Comparison of ENCODE assay signal across 1 cellular context in genomic region chr10:70558871-70559810, GRCh38.
TF ChIP-seq lines count a peak whose summit lies in the region.

No MANE protein-coding gene starts in this region.

TF ChIP-seq in K562, 482 proteins besides CTCF, POLR2A, EP300 and RAD21 (continued from another document and continues in another):
- TF ChIP-seq, protein P1, sequence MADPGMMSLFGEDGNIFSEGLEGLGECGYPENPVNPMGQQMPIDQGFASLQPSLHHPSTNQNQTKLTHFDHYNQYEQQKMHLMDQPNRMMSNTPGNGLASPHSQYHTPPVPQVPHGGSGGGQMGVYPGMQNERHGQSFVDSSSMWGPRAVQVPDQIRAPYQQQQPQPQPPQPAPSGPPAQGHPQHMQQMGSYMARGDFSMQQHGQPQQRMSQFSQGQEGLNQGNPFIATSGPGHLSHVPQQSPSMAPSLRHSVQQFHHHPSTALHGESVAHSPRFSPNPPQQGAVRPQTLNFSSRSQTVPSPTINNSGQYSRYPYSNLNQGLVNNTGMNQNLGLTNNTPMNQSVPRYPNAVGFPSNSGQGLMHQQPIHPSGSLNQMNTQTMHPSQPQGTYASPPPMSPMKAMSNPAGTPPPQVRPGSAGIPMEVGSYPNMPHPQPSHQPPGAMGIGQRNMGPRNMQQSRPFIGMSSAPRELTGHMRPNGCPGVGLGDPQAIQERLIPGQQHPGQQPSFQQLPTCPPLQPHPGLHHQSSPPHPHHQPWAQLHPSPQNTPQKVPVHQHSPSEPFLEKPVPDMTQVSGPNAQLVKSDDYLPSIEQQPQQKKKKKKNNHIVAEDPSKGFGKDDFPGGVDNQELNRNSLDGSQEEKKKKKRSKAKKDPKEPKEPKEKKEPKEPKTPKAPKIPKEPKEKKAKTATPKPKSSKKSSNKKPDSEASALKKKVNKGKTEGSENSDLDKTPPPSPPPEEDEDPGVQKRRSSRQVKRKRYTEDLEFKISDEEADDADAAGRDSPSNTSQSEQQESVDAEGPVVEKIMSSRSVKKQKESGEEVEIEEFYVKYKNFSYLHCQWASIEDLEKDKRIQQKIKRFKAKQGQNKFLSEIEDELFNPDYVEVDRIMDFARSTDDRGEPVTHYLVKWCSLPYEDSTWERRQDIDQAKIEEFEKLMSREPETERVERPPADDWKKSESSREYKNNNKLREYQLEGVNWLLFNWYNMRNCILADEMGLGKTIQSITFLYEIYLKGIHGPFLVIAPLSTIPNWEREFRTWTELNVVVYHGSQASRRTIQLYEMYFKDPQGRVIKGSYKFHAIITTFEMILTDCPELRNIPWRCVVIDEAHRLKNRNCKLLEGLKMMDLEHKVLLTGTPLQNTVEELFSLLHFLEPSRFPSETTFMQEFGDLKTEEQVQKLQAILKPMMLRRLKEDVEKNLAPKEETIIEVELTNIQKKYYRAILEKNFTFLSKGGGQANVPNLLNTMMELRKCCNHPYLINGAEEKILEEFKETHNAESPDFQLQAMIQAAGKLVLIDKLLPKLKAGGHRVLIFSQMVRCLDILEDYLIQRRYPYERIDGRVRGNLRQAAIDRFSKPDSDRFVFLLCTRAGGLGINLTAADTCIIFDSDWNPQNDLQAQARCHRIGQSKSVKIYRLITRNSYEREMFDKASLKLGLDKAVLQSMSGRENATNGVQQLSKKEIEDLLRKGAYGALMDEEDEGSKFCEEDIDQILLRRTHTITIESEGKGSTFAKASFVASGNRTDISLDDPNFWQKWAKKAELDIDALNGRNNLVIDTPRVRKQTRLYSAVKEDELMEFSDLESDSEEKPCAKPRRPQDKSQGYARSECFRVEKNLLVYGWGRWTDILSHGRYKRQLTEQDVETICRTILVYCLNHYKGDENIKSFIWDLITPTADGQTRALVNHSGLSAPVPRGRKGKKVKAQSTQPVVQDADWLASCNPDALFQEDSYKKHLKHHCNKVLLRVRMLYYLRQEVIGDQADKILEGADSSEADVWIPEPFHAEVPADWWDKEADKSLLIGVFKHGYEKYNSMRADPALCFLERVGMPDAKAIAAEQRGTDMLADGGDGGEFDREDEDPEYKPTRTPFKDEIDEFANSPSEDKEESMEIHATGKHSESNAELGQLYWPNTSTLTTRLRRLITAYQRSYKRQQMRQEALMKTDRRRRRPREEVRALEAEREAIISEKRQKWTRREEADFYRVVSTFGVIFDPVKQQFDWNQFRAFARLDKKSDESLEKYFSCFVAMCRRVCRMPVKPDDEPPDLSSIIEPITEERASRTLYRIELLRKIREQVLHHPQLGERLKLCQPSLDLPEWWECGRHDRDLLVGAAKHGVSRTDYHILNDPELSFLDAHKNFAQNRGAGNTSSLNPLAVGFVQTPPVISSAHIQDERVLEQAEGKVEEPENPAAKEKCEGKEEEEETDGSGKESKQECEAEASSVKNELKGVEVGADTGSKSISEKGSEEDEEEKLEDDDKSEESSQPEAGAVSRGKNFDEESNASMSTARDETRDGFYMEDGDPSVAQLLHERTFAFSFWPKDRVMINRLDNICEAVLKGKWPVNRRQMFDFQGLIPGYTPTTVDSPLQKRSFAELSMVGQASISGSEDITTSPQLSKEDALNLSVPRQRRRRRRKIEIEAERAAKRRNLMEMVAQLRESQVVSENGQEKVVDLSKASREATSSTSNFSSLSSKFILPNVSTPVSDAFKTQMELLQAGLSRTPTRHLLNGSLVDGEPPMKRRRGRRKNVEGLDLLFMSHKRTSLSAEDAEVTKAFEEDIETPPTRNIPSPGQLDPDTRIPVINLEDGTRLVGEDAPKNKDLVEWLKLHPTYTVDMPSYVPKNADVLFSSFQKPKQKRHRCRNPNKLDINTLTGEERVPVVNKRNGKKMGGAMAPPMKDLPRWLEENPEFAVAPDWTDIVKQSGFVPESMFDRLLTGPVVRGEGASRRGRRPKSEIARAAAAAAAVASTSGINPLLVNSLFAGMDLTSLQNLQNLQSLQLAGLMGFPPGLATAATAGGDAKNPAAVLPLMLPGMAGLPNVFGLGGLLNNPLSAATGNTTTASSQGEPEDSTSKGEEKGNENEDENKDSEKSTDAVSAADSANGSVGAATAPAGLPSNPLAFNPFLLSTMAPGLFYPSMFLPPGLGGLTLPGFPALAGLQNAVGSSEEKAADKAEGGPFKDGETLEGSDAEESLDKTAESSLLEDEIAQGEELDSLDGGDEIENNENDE (IDR thresholded peaks at IDR 0.05; ENCODE audit: low read depth, low read length) = no peak
- TF ChIP-seq NFIC (IDR thresholded peaks at IDR 0.05) (peak; percentile 99), TFAM (CRISPR knock-in tag; conservative IDR thresholded peaks at IDR 0.05) (no peak), TEAD4 (IDR thresholded peaks at IDR 0.05; ENCODE audit: low read length) (peak; percentile 94), TEAD4 (CRISPR knock-in tag; IDR thresholded peaks at IDR 0.05; ENCODE audit: borderline replicate concordance) (no peak), ZNF184 (CRISPR knock-in tag; IDR thresholded peaks at IDR 0.05) (no peak), BCOR (IDR thresholded peaks at IDR 0.05) (peak; percentile 57; the same call in 1 of the 2 replicates), PHF20 (IDR thresholded peaks at IDR 0.05; ENCODE audit: partially characterized antibody) (peak; percentile 16), TAL1 (IDR thresholded peaks at IDR 0.05) (peak; percentile 93), ZBTB43 (CRISPR knock-in tag; IDR thresholded peaks at IDR 0.05) (peak; percentile 58; the same call in 1 of the 2 replicates), ZFP91 (CRISPR knock-in tag; IDR thresholded peaks at IDR 0.05) (no peak), PHB2 (IDR thresholded peaks at IDR 0.05; ENCODE audit: low read depth) (peak; percentile 41; the same call in 1 of the 2 replicates), ELF4 (CRISPR knock-in tag; IDR thresholded peaks at IDR 0.05) (no peak; the same call in 1 of the 2 replicates), ZNF76 (CRISPR knock-in tag; IDR thresholded peaks at IDR 0.05; ENCODE audit: borderline replicate concordance) (no peak), ZNF583 (CRISPR knock-in tag; IDR thresholded peaks at IDR 0.05) (peak; percentile 23), RBM22 (IDR thresholded peaks at IDR 0.05; ENCODE audit: low read depth, low read length, poor library complexity, severe bottlenecking) (no peak), ZNF174 (CRISPR knock-in tag; IDR thresholded peaks at IDR 0.05) (no peak), GABPB2 (CRISPR knock-in tag; conservative IDR thresholded peaks at IDR 0.05) (no peak), POLR2AphosphoS2 (IDR thresholded peaks at IDR 0.05; ENCODE audit: low read length) (no peak), ZFP36 (IDR thresholded peaks at IDR 0.05; ENCODE audit: low read depth, low read length, partially characterized antibody) (peak; percentile 10), MCM5 (IDR thresholded peaks at IDR 0.05; ENCODE audit: low read depth) (no peak), NONO (IDR thresholded peaks at IDR 0.05; ENCODE audit: low read depth in 2 of 2, low read length in 1 of 2) (0 out of 4 replicates have a peak, but pooled peaks of 1 of the 2 experiments have one; percentile 8), RBM25 (IDR thresholded peaks at IDR 0.05; ENCODE audit: low read depth, low read length, severe bottlenecking) (no peak), ZNF232 (CRISPR knock-in tag; IDR thresholded peaks at IDR 0.05) (no peak), ZKSCAN1 (IDR thresholded peaks at IDR 0.05; ENCODE audit: low read depth, low read length) (no peak), RBFOX2 (IDR thresholded peaks at IDR 0.05; ENCODE audit: low read depth, low read length) (no peak; the same call in 1 of the 2 replicates), L3MBTL2 (IDR thresholded peaks at IDR 0.05) (peak; percentile 46; the same call in 1 of the 2 replicates), NELFE (IDR thresholded peaks at IDR 0.05; ENCODE audit: insufficient read depth, insufficient read length) (no peak), NRF1 (conservative IDR thresholded peaks at IDR 0.05 in 1 of 2, IDR thresholded peaks at IDR 0.05 in 1 of 2) (peak; percentile 21 to 40; a peak in 2 of 4 replicates), LEF1 (IDR thresholded peaks at IDR 0.05) (peak; percentile 85; the same call in 1 of the 2 replicates), SMC3 (conservative IDR thresholded peaks at IDR 0.05; ENCODE audit: insufficient read depth, low read depth, low read length) (peak; percentile 83), SLC30A9 (CRISPR knock-in tag; IDR thresholded peaks at IDR 0.05) (no peak), RBM39 (optimal IDR thresholded peaks at IDR 0.05; ENCODE audit: low read depth, low read length) (no peak), BCL6 (CRISPR knock-in tag; IDR thresholded peaks at IDR 0.05) (no peak), ZNF696 (CRISPR knock-in tag; conservative IDR thresholded peaks at IDR 0.05) (no peak), CBFA2T2 (conservative IDR thresholded peaks at IDR 0.05) (peak; percentile 96), RBBP5 (IDR thresholded peaks at IDR 0.05; ENCODE audit: borderline replicate concordance, insufficient read depth, low read length, poor library complexity, severe bottlenecking) (peak; percentile 88)
- TF ChIP-seq, protein P2, sequence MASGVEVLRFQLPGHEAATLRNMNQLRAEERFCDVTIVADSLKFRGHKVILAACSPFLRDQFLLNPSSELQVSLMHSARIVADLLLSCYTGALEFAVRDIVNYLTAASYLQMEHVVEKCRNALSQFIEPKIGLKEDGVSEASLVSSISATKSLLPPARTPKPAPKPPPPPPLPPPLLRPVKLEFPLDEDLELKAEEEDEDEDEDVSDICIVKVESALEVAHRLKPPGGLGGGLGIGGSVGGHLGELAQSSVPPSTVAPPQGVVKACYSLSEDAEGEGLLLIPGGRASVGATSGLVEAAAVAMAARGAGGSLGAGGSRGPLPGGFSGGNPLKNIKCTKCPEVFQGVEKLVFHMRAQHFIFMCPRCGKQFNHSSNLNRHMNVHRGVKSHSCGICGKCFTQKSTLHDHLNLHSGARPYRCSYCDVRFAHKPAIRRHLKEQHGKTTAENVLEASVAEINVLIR (CRISPR knock-in tag; IDR thresholded peaks at IDR 0.05) = no peak
- TF ChIP-seq, protein P3, sequence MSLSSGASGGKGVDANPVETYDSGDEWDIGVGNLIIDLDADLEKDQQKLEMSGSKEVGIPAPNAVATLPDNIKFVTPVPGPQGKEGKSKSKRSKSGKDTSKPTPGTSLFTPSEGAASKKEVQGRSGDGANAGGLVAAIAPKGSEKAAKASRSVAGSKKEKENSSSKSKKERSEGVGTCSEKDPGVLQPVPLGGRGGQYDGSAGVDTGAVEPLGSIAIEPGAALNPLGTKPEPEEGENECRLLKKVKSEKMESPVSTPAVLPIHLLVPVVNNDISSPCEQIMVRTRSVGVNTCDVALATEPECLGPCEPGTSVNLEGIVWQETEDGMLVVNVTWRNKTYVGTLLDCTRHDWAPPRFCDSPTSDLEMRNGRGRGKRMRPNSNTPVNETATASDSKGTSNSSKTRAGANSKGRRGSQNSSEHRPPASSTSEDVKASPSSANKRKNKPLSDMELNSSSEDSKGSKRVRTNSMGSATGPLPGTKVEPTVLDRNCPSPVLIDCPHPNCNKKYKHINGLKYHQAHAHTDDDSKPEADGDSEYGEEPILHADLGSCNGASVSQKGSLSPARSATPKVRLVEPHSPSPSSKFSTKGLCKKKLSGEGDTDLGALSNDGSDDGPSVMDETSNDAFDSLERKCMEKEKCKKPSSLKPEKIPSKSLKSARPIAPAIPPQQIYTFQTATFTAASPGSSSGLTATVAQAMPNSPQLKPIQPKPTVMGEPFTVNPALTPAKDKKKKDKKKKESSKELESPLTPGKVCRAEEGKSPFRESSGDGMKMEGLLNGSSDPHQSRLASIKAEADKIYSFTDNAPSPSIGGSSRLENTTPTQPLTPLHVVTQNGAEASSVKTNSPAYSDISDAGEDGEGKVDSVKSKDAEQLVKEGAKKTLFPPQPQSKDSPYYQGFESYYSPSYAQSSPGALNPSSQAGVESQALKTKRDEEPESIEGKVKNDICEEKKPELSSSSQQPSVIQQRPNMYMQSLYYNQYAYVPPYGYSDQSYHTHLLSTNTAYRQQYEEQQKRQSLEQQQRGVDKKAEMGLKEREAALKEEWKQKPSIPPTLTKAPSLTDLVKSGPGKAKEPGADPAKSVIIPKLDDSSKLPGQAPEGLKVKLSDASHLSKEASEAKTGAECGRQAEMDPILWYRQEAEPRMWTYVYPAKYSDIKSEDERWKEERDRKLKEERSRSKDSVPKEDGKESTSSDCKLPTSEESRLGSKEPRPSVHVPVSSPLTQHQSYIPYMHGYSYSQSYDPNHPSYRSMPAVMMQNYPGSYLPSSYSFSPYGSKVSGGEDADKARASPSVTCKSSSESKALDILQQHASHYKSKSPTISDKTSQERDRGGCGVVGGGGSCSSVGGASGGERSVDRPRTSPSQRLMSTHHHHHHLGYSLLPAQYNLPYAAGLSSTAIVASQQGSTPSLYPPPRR (CRISPR knock-in tag; IDR thresholded peaks at IDR 0.05; ENCODE audit: borderline replicate concordance) = no peak; the same call in 1 of the 2 replicates
- TF ChIP-seq, protein P4, sequence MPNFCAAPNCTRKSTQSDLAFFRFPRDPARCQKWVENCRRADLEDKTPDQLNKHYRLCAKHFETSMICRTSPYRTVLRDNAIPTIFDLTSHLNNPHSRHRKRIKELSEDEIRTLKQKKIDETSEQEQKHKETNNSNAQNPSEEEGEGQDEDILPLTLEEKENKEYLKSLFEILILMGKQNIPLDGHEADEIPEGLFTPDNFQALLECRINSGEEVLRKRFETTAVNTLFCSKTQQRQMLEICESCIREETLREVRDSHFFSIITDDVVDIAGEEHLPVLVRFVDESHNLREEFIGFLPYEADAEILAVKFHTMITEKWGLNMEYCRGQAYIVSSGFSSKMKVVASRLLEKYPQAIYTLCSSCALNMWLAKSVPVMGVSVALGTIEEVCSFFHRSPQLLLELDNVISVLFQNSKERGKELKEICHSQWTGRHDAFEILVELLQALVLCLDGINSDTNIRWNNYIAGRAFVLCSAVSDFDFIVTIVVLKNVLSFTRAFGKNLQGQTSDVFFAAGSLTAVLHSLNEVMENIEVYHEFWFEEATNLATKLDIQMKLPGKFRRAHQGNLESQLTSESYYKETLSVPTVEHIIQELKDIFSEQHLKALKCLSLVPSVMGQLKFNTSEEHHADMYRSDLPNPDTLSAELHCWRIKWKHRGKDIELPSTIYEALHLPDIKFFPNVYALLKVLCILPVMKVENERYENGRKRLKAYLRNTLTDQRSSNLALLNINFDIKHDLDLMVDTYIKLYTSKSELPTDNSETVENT (CRISPR knock-in tag; IDR thresholded peaks at IDR 0.05) = peak; percentile 21; the same call in 1 of the 2 replicates
